ENCODE assay signal across 9 cellular contexts in genomic region chr10:95517536-95518454, GRCh38. TPM values are rescaled to one million over a fixed set of nuclear protein-coding genes. Genes with fewer than 3 reads are reported as not detected.
DNase-seq lines count a peak whose midpoint lies in the region; TF ChIP-seq lines count a peak whose summit lies in the region.
"Had no signal": no experiment of that assay in that cellular context is flagged by ENCODE, and none has a peak within 500 bp of the region (broad histone marks: within the 10 kb centered on the region; RNA-seq: fewer than 3 reads in every experiment).

No MANE protein-coding gene starts in this region.

- peaks cover 70% of the 10 kb centered on the region for H3K4me1 Mint-ChIP-seq in brain

- no peaks in the 10 kb centered on the region for H3K36me3 Mint-ChIP-seq in brain

- no peaks in the 10 kb centered on the region for H3K27me3 ChIP-seq in kidney epithelial cell (ENCODE audit: control insufficient read depth, insufficient read depth, low read length)

- no peaks in the 10 kb centered on the region for H3K27me3 Mint-ChIP-seq in brain

- H3K9me3 Mint-ChIP-seq in brain: no peaks in the 10 kb centered on the region

- H3K4me3 Mint-ChIP-seq in brain: peak overlapping the region in 1 of 5 experiments; percentile 73

- peak; percentile 83 for DNase-seq in LHCN-M2 (ENCODE audit: low read depth)
- peak; percentile 89 for DNase-seq in kidney epithelial cell (ENCODE audit: low read depth)
- peak; percentile 59 for DNase-seq in ureter (ENCODE audit: low spot score)
- no peak for DNase-seq in activated CD4-positive, alpha-beta T cell treated with anti-CD3 and anti-CD28 coated beads, Interleukin-2, amount 50 U/mL, for 48 hours
- no peak for DNase-seq in effector CD4-positive, alpha-beta T cell
- DNase-seq in NOMO-1 treated with dmso at 0.1 percent for 144 hours (lab: John Stamatoyannopoulos, UW; ENCODE audit: unreplicated experiment): no peak
- DNase-seq: activated T-cell treated with anti-CD3 and anti-CD28 coated beads, Interleukin-2, amount 50 U/mL, for 48 hours had no signal

- peak overlapping the region in 4 of 5 experiments; percentile 25 to 96 (median 72) for H3K27ac Mint-ChIP-seq in brain

- H3K4me3 ChIP-seq in kidney epithelial cell (ENCODE audit: low read depth, low read length): no peak overlapping the region
- H3K4me3 ChIP-seq: HAP-1 had no signal

- TF ChIP-seq CTCF in brain (conservative IDR thresholded peaks at IDR 0.05) (no peak), kidney epithelial cell (IDR thresholded peaks at IDR 0.05; ENCODE audit: insufficient read depth, low read length, poor library complexity, severe bottlenecking) (no peak)

- no peaks in the 10 kb centered on the region for H3K36me3 ChIP-seq in kidney epithelial cell (ENCODE audit: control insufficient read depth, insufficient read depth, low read length)
- H3K36me3 ChIP-seq: HAP-1 had no signal

RNA-seq across cellular contexts. Expression of gene SORBS1, which starts 43.4 kb away (rescaled TPM):
- total RNA-seq in LHCN-M2 (2014; rRNA removed) (3.7 and 6.5 TPM in 2 replicates), kidney epithelial cell (4.0 and 4.9 TPM in 2 replicates), ureter (347 TPM)
- polyA plus RNA-seq in LHCN-M2 (2012): 1.2 TPM
- polyA plus RNA-seq in brain (ENCODE audit: insufficient read depth, low read depth, low replicate concordance): 21.1 TPM

Comparison
In these comparisons a context has a peak if more than half of its experiments do, and no peak if none do; other contexts are left out.
1. DNase-seq: peak in LHCN-M2 (single experiment), kidney epithelial cell (single experiment) and ureter (single experiment); none in activated CD4-positive, alpha-beta T cell treated with anti-CD3 and anti-CD28 coated beads, Interleukin-2, amount 50 U/mL, for 48 hours (0 of 2), effector CD4-positive, alpha-beta T cell (single experiment) and NOMO-1 treated with dmso at 0.1 percent for 144 hours (single experiment).
2. RNA of gene SORBS1, which starts 43.4 kb away (total RNA-seq): 347 TPM in ureter (single experiment); 3.7 to 6.5 TPM in LHCN-M2 and 4.0 to 4.9 TPM in kidney epithelial cell; every median in the first group is over 10 times any median in the second.